14 cellular contexts compared by ENCODE assay signal in the genomic region with DNA sequence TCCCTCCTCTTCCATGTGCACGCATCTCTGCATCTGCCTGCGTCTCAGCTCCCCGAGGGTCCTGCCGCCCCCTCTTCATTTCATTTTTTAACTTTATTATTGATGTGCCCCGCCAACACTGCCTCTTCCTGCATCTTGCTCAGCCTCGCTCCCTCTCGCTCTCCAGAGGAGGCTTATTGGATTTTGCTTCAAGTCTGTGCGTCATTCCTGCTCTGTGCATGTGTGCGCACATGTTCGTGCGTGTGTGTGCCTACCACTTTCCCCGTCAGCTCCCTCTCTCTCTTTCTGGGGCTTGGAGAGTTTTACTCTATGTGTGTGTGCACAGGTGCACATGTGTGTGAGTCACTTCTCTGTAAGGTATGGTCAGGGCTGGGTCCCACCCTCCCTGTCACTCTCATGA.
DNase-seq lines count a peak whose midpoint lies in the region; ATAC-seq and TF ChIP-seq lines count a peak whose summit lies in the region.
"Had no signal": no experiment of that assay in that cellular context is flagged by ENCODE, and none has a peak within 500 bp of the region (broad histone marks: within the 10 kb centered on the region; RNA-seq: fewer than 3 reads in every experiment).

No MANE protein-coding gene starts in this region.

- no peaks in the 10 kb centered on the region for H3K4me1 ChIP-seq in RWPE2 (ENCODE audit: insufficient read depth, poor library complexity, severe bottlenecking)
- H3K4me1 ChIP-seq: A549 had no signal

- H3K27ac ChIP-seq in RWPE2 (ENCODE audit: poor library complexity, severe bottlenecking) = no peak overlapping the region
- H3K27ac ChIP-seq: 22Rv1, A549, BLaER1 had no signal

- DNase-seq in DMS53 (lab: John Stamatoyannopoulos, UW) (peak; percentile 16), DMS53 treated with DMSO at 0.1 percent for 48 hours (lab: John Stamatoyannopoulos, UW; ENCODE audit: unreplicated experiment) (no peak), RWPE2 (ENCODE audit: low spot score) (peak; percentile 60), head of caudate nucleus (peak; percentile 23 to 89 (median 62)), OCI-M1 (lab: John Stamatoyannopoulos, UW) (no peak)
- DNase-seq: AML-193; CD4-positive, alpha-beta memory T cell; GOT3; H9 had no signal

- H3K36me3 ChIP-seq in RWPE2 (ENCODE audit: low read depth) = no peaks in the 10 kb centered on the region
- H3K36me3 ChIP-seq: BLaER1 had no signal

- H3K4me3 ChIP-seq in RWPE2 (ENCODE audit: severe bottlenecking) = no peak overlapping the region
- H3K4me3 ChIP-seq: A549, BLaER1 had no signal

- intact Hi-C loops in head of caudate nucleus (cut with DNase I) = no loop called here

- H3K27me3 ChIP-seq in RWPE2 (ENCODE audit: insufficient read depth, poor library complexity, severe bottlenecking) = no peaks in the 10 kb centered on the region
- H3K27me3 ChIP-seq: BLaER1 had no signal

- H3K9me3 ChIP-seq in RWPE2 (ENCODE audit: severe bottlenecking) = no peaks in the 10 kb centered on the region
- H3K9me3 ChIP-seq: BLaER1 had no signal

- no peak; the same call in 2 of the 3 replicates for ATAC-seq in RWPE2 (ENCODE audit: low read depth)
- no peak for ATAC-seq in GM21423 (IDR thresholded peaks at IDR 0.05; ENCODE audit: unreplicated experiment)
- no peak for ATAC-seq in GM19452 (IDR thresholded peaks at IDR 0.05; ENCODE audit: unreplicated experiment)
- ATAC-seq: A549 had no signal

- TF ChIP-seq CTCF in RWPE2 (IDR thresholded peaks at IDR 0.05; ENCODE audit: poor library complexity, severe bottlenecking) = no peak

Comparison
In these comparisons a context has a peak if more than half of its experiments do, and no peak if none do; other contexts are left out.
1. DNase-seq: peak in DMS53 (single experiment), RWPE2 (single experiment) and head of caudate nucleus (42 of 42); none in DMS53 treated with DMSO at 0.1 percent for 48 hours (single experiment) and OCI-M1 (single experiment).